Comparison of ENCODE assay signal across 8 cellular contexts in genomic region chr4:81913427-81913878, GRCh38.
A peak's percentile ranks its signal among the peaks of the same experiment; 100 is the strongest.
DNase-seq lines count a peak whose midpoint lies in the region; ATAC-seq and TF ChIP-seq lines count a peak whose summit lies in the region.

No MANE protein-coding gene starts in this region.

- no peaks in the 10 kb centered on the region for H3K36me3 Mint-ChIP-seq in activated T-helper 17 cell treated with anti-CD3 and anti-CD28 coated beads, Interleukin-2, amount 50 U/mL, for 72 hours (ENCODE audit: low read depth)

- CTCF ChIA-PET in BJ (lab: Yijun Ruan, JAX) = interaction anchor here (1.3 kb wide), 1 partner anchor 8 kb away, joined by 3 read pairs; no protein-coding TSS in a partner anchor

- H3K36me3 ChIP-seq in BJ (ENCODE audit: control insufficient read depth, insufficient read depth, low read length) (no peaks in the 10 kb centered on the region), Peyer's patch (no peaks in the 10 kb centered on the region), left ventricle myocardium inferior (no peaks in the 10 kb centered on the region)

- H3K4me3 ChIP-seq in BJ (ENCODE audit: low read depth, low read length) = no peak overlapping the region
- no peak overlapping the region for H3K4me3 ChIP-seq in Peyer's patch
- no peak overlapping the region for H3K4me3 ChIP-seq in left ventricle myocardium inferior

- no peak overlapping the region for H3K4me3 Mint-ChIP-seq in activated T-helper 17 cell treated with anti-CD3 and anti-CD28 coated beads, Interleukin-2, amount 50 U/mL, for 72 hours

- no peaks in the 10 kb centered on the region for H3K27me3 ChIP-seq in BJ (ENCODE audit: control insufficient read depth, insufficient read depth, low read length)
- H3K27me3 ChIP-seq in Peyer's patch = no peaks in the 10 kb centered on the region
- H3K27me3 ChIP-seq in left ventricle myocardium inferior (ENCODE audit: low read depth) = no peaks in the 10 kb centered on the region

- no peaks in the 10 kb centered on the region for H3K9me3 Mint-ChIP-seq in activated T-helper 17 cell treated with anti-CD3 and anti-CD28 coated beads, Interleukin-2, amount 50 U/mL, for 72 hours

- POLR2A ChIA-PET in BJ (lab: Charles Lee) = no interaction called here

- DNase-seq in BJ (ENCODE audit: low read depth) (no peak), Peyer's patch (peak in 2 of 3 donors; percentile 37 to 76), left ventricle myocardium inferior (no peak), GF-D8 (lab: John Stamatoyannopoulos, UW) (no peak)
- peak; percentile 6 to 38 for DNase-seq in stimulated activated CD4-positive, alpha-beta T cell treated with anti-CD3 and anti-CD28 coated beads, Interleukin-12 subunit alpha, Interleukin-12 subunit beta, amount 100 ng/mL, for 24 hours (ENCODE audit: low read depth in 2 of 2)

- peak; percentile 58 for TF ChIP-seq CTCF in BJ (IDR thresholded peaks at IDR 0.05; ENCODE audit: insufficient read depth, low read depth, low read length)
- peak in 5 of 6 experiments; percentile 23 to 67 (median 51) for TF ChIP-seq CTCF in Peyer's patch (IDR thresholded peaks at IDR 0.05)
- TF ChIP-seq CTCF in left ventricle myocardium inferior (IDR thresholded peaks at IDR 0.05; ENCODE audit: borderline replicate concordance) = peak; percentile 63

- no peaks in the 10 kb centered on the region for H3K9me3 ChIP-seq in Peyer's patch
- H3K9me3 ChIP-seq in left ventricle myocardium inferior (replicated peaks) = no peaks in the 10 kb centered on the region

- no peak for TF ChIP-seq POLR2A in Peyer's patch (IDR thresholded peaks at IDR 0.05)

- ATAC-seq in GM18907 (IDR thresholded peaks at IDR 0.05; ENCODE audit: unreplicated experiment) (peak; percentile 78), HG03159 (IDR thresholded peaks at IDR 0.05; ENCODE audit: unreplicated experiment) (peak; percentile 89)
- ATAC-seq in activated T-helper 17 cell treated with anti-CD3 and anti-CD28 coated beads, Interleukin-2, amount 50 U/mL, for 72 hours (replicated peaks) = peak; percentile 52

- peaks cover 9% of the 10 kb centered on the region for H3K4me1 Mint-ChIP-seq in activated T-helper 17 cell treated with anti-CD3 and anti-CD28 coated beads, Interleukin-2, amount 50 U/mL, for 72 hours

- H3K27ac Mint-ChIP-seq in activated T-helper 17 cell treated with anti-CD3 and anti-CD28 coated beads, Interleukin-2, amount 50 U/mL, for 72 hours = no peak overlapping the region

- H3K27me3 Mint-ChIP-seq in activated T-helper 17 cell treated with anti-CD3 and anti-CD28 coated beads, Interleukin-2, amount 50 U/mL, for 72 hours = peaks cover 11% of the 10 kb centered on the region

- intact Hi-C loops in left ventricle myocardium inferior (cut with micrococcal nuclease) = no loop called here

- H3K27ac ChIP-seq in Peyer's patch (no peak overlapping the region), left ventricle myocardium inferior (replicated peaks) (no peak overlapping the region)

- no peaks in the 10 kb centered on the region for H3K4me1 ChIP-seq in Peyer's patch
- no peaks in the 10 kb centered on the region for H3K4me1 ChIP-seq in left ventricle myocardium inferior

Comparison
In these comparisons a context has a peak if more than half of its experiments do, and no peak if none do; other contexts are left out.
1. DNase-seq: peak in Peyer's patch (2 of 3) and stimulated activated CD4-positive, alpha-beta T cell treated with anti-CD3 and anti-CD28 coated beads, Interleukin-12 subunit alpha, Interleukin-12 subunit beta, amount 100 ng/mL, for 24 hours (2 of 2); none in BJ (single experiment), left ventricle myocardium inferior (single experiment) and GF-D8 (single experiment).
2. Peak in every context shown above with its lines, with median percentiles within 50 percentile points of each other: CTCF ChIP-seq and ATAC-seq.